In genomic region chr10:18223898-18224297, GRCh38 we compare ENCODE assay signal across 27 cellular contexts.
"Had no signal": no experiment of that assay in that cellular context is flagged by ENCODE, and none has a peak within 500 bp of the region (broad histone marks: within the 10 kb centered on the region; RNA-seq: fewer than 3 reads in every experiment).

No MANE protein-coding gene starts in this region.

- H3K9me3 Mint-ChIP-seq: naive thymus-derived CD8-positive, alpha-beta T cell; stimulated activated effector memory CD8-positive, alpha-beta T cell treated with anti-CD3 and anti-CD28 coated beads, Interleukin-12 subunit alpha, Interleukin-12 subunit beta, amount 100 ng/mL, for 72 hours; stimulated activated naive B cell treated with anti-CD40 and anti-IgM and Interleukin-4, amounts not matched to agents 10 μg/mL and 1 μg/mL and 100 μg/mL, for 72 hours; stimulated activated naive CD8-positive, alpha-beta T cell treated with anti-CD3 and anti-CD28 coated beads, Interleukin-15, Interleukin-2, amounts not matched to agents 100 ng/mL and 50 ng/mL, for 24 hours had no signal

- H3K27ac ChIP-seq: neutrophil, parathyroid adenoma, psoas muscle, right lobe of liver, thoracic aorta, thyroid gland, tibial nerve had no signal

- H3K27me3 Mint-ChIP-seq: stimulated activated naive CD8-positive, alpha-beta T cell treated with anti-CD3 and anti-CD28 coated beads, Interleukin-15, Interleukin-2, amounts not matched to agents 100 ng/mL and 50 ng/mL, for 24 hours had no signal

- H3K9ac ChIP-seq: parathyroid adenoma had no signal

- H3K9me3 ChIP-seq: neutrophil, psoas muscle, right lobe of liver, sigmoid colon, stomach, thoracic aorta, thyroid gland, tibial nerve, upper lobe of left lung had no signal

- H3K4me1 ChIP-seq: parathyroid adenoma, psoas muscle, right lobe of liver, thyroid gland, tibial nerve, upper lobe of left lung had no signal

- H3K4me1 Mint-ChIP-seq: naive B cell; naive thymus-derived CD8-positive, alpha-beta T cell; nephron; stimulated activated effector memory CD8-positive, alpha-beta T cell treated with anti-CD3 and anti-CD28 coated beads, Interleukin-12 subunit alpha, Interleukin-12 subunit beta, amount 100 ng/mL, for 72 hours; stimulated activated naive B cell treated with anti-CD40 and anti-IgM and Interleukin-4, amounts not matched to agents 10 μg/mL and 1 μg/mL and 100 μg/mL, for 72 hours had no signal

- H3K27ac Mint-ChIP-seq: naive B cell; naive thymus-derived CD8-positive, alpha-beta T cell; nephron; progenitor cell of endocrine pancreas; stimulated activated effector memory CD8-positive, alpha-beta T cell treated with anti-CD3 and anti-CD28 coated beads, Interleukin-12 subunit alpha, Interleukin-12 subunit beta, amount 100 ng/mL, for 72 hours; stimulated activated naive B cell treated with anti-CD40 and anti-IgM and Interleukin-4, amounts not matched to agents 10 μg/mL and 1 μg/mL and 100 μg/mL, for 72 hours; stimulated activated naive CD8-positive, alpha-beta T cell treated with anti-CD3 and anti-CD28 coated beads, Interleukin-15, Interleukin-2, amounts not matched to agents 100 ng/mL and 50 ng/mL, for 24 hours had no signal

- H3K36me3 Mint-ChIP-seq: naive B cell; naive thymus-derived CD8-positive, alpha-beta T cell; stimulated activated effector memory CD8-positive, alpha-beta T cell treated with anti-CD3 and anti-CD28 coated beads, Interleukin-12 subunit alpha, Interleukin-12 subunit beta, amount 100 ng/mL, for 72 hours; stimulated activated naive B cell treated with anti-CD40 and anti-IgM and Interleukin-4, amounts not matched to agents 10 μg/mL and 1 μg/mL and 100 μg/mL, for 72 hours had no signal

- H3K4me3 Mint-ChIP-seq: naive B cell; naive thymus-derived CD8-positive, alpha-beta T cell; nephron; stimulated activated effector memory CD8-positive, alpha-beta T cell treated with anti-CD3 and anti-CD28 coated beads, Interleukin-12 subunit alpha, Interleukin-12 subunit beta, amount 100 ng/mL, for 72 hours; stimulated activated naive B cell treated with anti-CD40 and anti-IgM and Interleukin-4, amounts not matched to agents 10 μg/mL and 1 μg/mL and 100 μg/mL, for 72 hours; stimulated activated naive CD8-positive, alpha-beta T cell treated with anti-CD3 and anti-CD28 coated beads, Interleukin-15, Interleukin-2, amounts not matched to agents 100 ng/mL and 50 ng/mL, for 24 hours had no signal

- H3K4me3 ChIP-seq: psoas muscle, right lobe of liver, sigmoid colon, stomach, thoracic aorta, thyroid gland, tibial nerve, upper lobe of left lung had no signal

- H3K36me3 ChIP-seq: neutrophil, right lobe of liver, sigmoid colon, stomach, thoracic aorta, thyroid gland, tibial nerve, upper lobe of left lung had no signal

- DNase-seq: naive B cell; naive thymus-derived CD8-positive, alpha-beta T cell; nucleus accumbens; posterior cingulate gyrus; psoas muscle; right cardiac atrium; right lobe of liver; sigmoid colon; small intestine; stimulated activated CD4-positive, alpha-beta T cell treated with anti-CD3 and anti-CD28 coated beads, Interleukin-15, amount 100 ng/mL, for 24 hours; stimulated activated CD4-positive, alpha-beta T cell treated with anti-CD3 and anti-CD28 coated beads, Interleukin-2, amount 100 ng/mL, for 24 hours; stimulated activated CD4-positive, alpha-beta T cell treated with anti-CD3 and anti-CD28 coated beads, Interleukin-2, amount 100 ng/mL, for 48 hours; stimulated activated CD4-positive, alpha-beta T cell treated with anti-CD3 and anti-CD28 coated beads, Interleukin-4, amount 100 ng/mL, for 24 hours; stimulated activated naive B cell treated with anti-CD40 and anti-IgM and Interleukin-4, amounts not matched to agents 10 μg/mL and 1 μg/mL and 100 μg/mL, for 72 hours; stimulated activated naive CD4-positive, alpha-beta T cell treated with Interleukin-2 at 50 U/mL for 16 hours; stomach; thyroid gland; trophoblast cell; upper lobe of left lung had no signal

- H3K27me3 ChIP-seq: neutrophil, right lobe of liver, sigmoid colon, stomach, thyroid gland, tibial nerve, upper lobe of left lung had no signal
